Comparison of ENCODE assay signal across 8 cellular contexts in the genomic region with DNA sequence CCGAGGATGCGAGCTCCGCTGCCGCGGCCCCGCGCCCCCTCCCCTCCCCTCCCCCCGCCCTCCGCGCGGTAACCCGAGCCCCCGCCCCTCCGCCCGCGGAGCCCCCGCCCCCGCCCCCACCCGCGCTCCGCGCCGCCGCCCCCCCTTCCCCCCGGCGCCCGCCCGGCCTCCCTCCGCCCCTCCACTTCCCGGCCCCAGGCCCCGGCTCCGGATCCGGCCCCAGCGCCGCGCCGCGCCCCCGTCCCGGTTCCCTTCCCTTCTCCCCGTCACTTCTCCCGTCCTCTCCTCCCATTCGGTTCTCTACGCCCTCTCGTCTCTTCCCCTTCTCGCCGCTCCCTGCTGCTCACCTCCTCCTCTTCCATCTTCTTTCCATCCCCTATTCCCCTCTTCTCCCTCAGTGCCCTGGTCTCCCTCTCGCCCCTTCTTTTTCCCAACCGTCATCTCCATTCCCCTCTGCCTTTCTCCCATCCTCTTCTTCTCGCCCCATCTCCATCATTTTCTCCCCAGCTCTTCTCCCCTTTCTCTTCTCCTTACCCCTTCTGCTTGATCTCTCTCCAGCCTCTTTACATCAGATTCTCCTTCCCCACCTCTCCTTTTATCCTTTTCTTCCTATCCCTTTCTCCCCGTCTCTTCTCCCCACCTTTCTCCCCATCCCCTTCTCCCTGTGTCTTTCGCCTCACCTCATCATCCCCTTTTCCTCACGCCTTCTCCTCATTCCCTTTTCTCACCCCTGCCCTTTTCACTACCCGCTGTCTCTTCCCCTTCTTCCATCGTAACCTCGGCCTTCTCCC. TPM values are rescaled to one million over a fixed set of nuclear protein-coding genes. Genes with fewer than 3 reads are reported as not detected.
DNase-seq lines count a peak whose midpoint lies in the region; ATAC-seq and TF ChIP-seq lines count a peak whose summit lies in the region.

A gene with protein sequence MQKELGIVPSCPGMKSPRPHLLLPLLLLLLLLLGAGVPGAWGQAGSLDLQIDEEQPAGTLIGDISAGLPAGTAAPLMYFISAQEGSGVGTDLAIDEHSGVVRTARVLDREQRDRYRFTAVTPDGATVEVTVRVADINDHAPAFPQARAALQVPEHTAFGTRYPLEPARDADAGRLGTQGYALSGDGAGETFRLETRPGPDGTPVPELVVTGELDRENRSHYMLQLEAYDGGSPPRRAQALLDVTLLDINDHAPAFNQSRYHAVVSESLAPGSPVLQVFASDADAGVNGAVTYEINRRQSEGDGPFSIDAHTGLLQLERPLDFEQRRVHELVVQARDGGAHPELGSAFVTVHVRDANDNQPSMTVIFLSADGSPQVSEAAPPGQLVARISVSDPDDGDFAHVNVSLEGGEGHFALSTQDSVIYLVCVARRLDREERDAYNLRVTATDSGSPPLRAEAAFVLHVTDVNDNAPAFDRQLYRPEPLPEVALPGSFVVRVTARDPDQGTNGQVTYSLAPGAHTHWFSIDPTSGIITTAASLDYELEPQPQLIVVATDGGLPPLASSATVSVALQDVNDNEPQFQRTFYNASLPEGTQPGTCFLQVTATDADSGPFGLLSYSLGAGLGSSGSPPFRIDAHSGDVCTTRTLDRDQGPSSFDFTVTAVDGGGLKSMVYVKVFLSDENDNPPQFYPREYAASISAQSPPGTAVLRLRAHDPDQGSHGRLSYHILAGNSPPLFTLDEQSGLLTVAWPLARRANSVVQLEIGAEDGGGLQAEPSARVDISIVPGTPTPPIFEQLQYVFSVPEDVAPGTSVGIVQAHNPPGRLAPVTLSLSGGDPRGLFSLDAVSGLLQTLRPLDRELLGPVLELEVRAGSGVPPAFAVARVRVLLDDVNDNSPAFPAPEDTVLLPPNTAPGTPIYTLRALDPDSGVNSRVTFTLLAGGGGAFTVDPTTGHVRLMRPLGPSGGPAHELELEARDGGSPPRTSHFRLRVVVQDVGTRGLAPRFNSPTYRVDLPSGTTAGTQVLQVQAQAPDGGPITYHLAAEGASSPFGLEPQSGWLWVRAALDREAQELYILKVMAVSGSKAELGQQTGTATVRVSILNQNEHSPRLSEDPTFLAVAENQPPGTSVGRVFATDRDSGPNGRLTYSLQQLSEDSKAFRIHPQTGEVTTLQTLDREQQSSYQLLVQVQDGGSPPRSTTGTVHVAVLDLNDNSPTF (N-terminal part only) (minus strand): TSS at position 20 of the 791 bp plus-strand sequence. CDS start 14,196 bp downstream, outside the sequence.

- ATAC-seq in Right ventricle myocardium superior (ENCODE audit: poor library complexity) (peak; percentile 51), HG02642 (IDR thresholded peaks at IDR 0.05; ENCODE audit: poor library complexity, unreplicated experiment) (no peak), HG03025 (IDR thresholded peaks at IDR 0.05; ENCODE audit: low FRiP score, unreplicated experiment) (no peak), GM19035 (IDR thresholded peaks at IDR 0.05; ENCODE audit: unreplicated experiment) (no peak)

- no peak for TF ChIP-seq CTCF in WI38 (IDR thresholded peaks at IDR 0.05; ENCODE audit: low read depth, low read length)

- DNase-seq in DMS153 treated with DMSO at 0.1 percent for 48 hours (lab: John Stamatoyannopoulos, UW; ENCODE audit: unreplicated experiment) (peak; percentile 7), DMS153 (lab: John Stamatoyannopoulos, UW) (no peak), Right ventricle myocardium superior (peak; percentile 70), posterior vena cava (ENCODE audit: low spot score) (no peak)

- intact Hi-C loops in Right ventricle myocardium superior (cut with DNase I) (no loop called here), posterior vena cava (cut with DNase I) (loop anchor here in 1 of 2 donors (5.0 kb wide), 1 partner anchor 39 kb away; a partner anchor contains a TSS)

- peak within 1 kb of the TSS; percentile 60 for H3K4me3 ChIP-seq in WI38 (ENCODE audit: low read depth, low read length)

RNA-seq across cellular contexts. Expression of the gene that starts here (rescaled TPM):
- total RNA-seq in Right ventricle myocardium superior (9.6 TPM), posterior vena cava (10 to 100 TPM; 28.9 to 42.3 TPM)

Comparison
In these comparisons a context has a peak if more than half of its experiments do, and no peak if none do; other contexts are left out.
1. DNase-seq: peak in DMS153 treated with DMSO at 0.1 percent for 48 hours (single experiment) and Right ventricle myocardium superior (single experiment); none in DMS153 (single experiment) and posterior vena cava (single experiment).